ENCODE assay signal across 1 cellular context in genomic region chr11:41316726-41317125, GRCh38.
TF ChIP-seq lines count a peak whose summit lies in the region.

No MANE protein-coding gene starts in this region.

TF ChIP-seq in GM23338, 12 proteins besides CTCF, POLR2A, EP300 and RAD21 (continued from another document):
- TF ChIP-seq REST (IDR thresholded peaks at IDR 0.05; ENCODE audit: unreplicated experiment) (no peak), CREB1 (CRISPR knock-in tag; IDR thresholded peaks at IDR 0.05; ENCODE audit: low read depth) (no peak)
